8 cellular contexts compared by ENCODE assay signal in the genomic region with DNA sequence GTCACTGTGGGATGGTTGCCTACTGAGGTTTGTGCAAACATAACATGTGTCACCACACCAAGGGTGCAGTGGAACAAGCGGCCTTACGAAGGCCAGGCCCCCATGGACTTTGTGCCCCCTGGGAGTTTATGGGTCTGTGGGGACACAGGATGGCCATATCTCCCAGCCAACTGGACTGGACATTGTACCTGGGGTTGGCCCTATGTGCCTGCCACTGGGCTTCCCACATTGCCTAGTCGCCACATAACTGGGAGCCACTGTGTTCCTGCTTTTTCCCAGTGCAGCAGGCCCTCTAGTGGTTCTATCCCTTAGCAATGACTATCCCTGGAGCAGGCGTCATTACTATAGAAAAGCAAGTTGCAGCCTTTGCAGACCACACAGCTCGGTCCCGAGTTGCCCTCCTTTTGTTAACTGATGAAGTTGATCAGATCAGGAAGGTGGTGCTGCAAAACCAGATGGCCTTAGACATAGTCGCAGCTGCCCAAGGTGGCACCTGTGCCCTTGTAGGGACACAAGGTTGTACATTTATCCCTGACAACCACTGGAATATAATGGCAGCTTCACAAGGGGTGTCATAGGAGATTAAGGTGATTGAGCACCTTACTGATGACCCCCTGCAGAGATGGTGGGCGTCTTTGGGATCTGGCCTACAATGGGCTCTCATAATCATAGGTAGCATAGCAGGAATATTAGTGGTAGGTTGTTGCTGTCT. TPM values are rescaled to one million over a fixed set of nuclear protein-coding genes. Genes with fewer than 3 reads are reported as not detected.
DNase-seq lines count a peak whose midpoint lies in the region; ATAC-seq, FAIRE-seq and TF ChIP-seq lines count a peak whose summit lies in the region.

No MANE protein-coding gene starts in this region.

- DNase-seq in AG10803 (ENCODE audit: low read depth) (peak; percentile 12), H7 (peak; percentile 72), UCSD-AML1 (lab: John Stamatoyannopoulos, UW; ENCODE audit: unreplicated experiment) (peak; percentile 62), kidney (no peak), middle frontal gyrus (ENCODE audit: extremely low spot score, low spot score) (no peak)
- no peak for DNase-seq in stimulated activated CD4-positive, alpha-beta T cell treated with anti-CD3 and anti-CD28 coated beads, Interleukin-2, amount 100 ng/mL, for 24 hours

- peaks cover 0 to 4% of the 10 kb centered on the region in 2 donors for H3K4me1 ChIP-seq in kidney (ENCODE audit: control insufficient read depth in 1 of 2, insufficient read depth in 1 of 2, low read depth in 1 of 2, low read length in 2 of 2)

- H3K9me3 ChIP-seq in kidney (ENCODE audit: control insufficient read depth in 1 of 2, low read length in 2 of 2) = no peaks in the 10 kb centered on the region

- H3K4me3 ChIP-seq in AG10803 (ENCODE audit: low read length) = no peak overlapping the region
- H3K4me3 ChIP-seq in H7 (ENCODE audit: insufficient read depth, low read depth, low read length) = no peak overlapping the region
- no peak overlapping the region for H3K4me3 ChIP-seq in kidney (ENCODE audit: low read length in 2 of 2)

- no peak overlapping the region for H3K9ac ChIP-seq in kidney (ENCODE audit: low read length in 2 of 2)

- no peaks in the 10 kb centered on the region for H3K36me3 ChIP-seq in H7 (replicated peaks; ENCODE audit: control insufficient read depth, insufficient read depth, low read length)
- H3K36me3 ChIP-seq in kidney (ENCODE audit: control insufficient read depth in 1 of 2, insufficient read depth in 2 of 2, low read length in 2 of 2) = no peaks in the 10 kb centered on the region

- FAIRE-seq in kidney (lab: Jason Lieb, UNC) = no peak

- no peaks in the 10 kb centered on the region for H3K27me3 ChIP-seq in H7 (ENCODE audit: control insufficient read depth, insufficient read depth, low read length)

- intact Hi-C loops in kidney (cut with DNase I) = loop anchor here (10.0 kb wide), 2 partner anchors 192 to 282 kb away; partner anchors contain the start of gene TEP1

- ATAC-seq in GM19455 (IDR thresholded peaks at IDR 0.05; ENCODE audit: unreplicated experiment) = no peak
- ATAC-seq in HG03039 (IDR thresholded peaks at IDR 0.05; ENCODE audit: unreplicated experiment) = no peak

- no peak overlapping the region for H3K27ac ChIP-seq in kidney (ENCODE audit: low read depth in 2 of 2, low read length in 2 of 2)

- TF ChIP-seq CTCF in AG10803 (conservative IDR thresholded peaks at IDR 0.05; ENCODE audit: low read length) (peak; percentile 54), kidney (IDR thresholded peaks at IDR 0.05; ENCODE audit: borderline replicate concordance, extremely low read depth, insufficient read depth) (peak; percentile 66)

RNA-seq across cellular contexts. Expression of gene RNASE12, which starts 15.2 kb away (rescaled TPM):
- total RNA-seq in H7 (2014; rRNA removed; shearing (Covaris generic)) = not detected in 2 replicates
- total RNA-seq in kidney = not detected
- not detected for polyA plus RNA-seq in kidney (ENCODE audit: insufficient read depth, low read depth, low replicate concordance)

RNA-seq across cellular contexts. Expression of gene RNASE11, which starts 18.5 kb away (rescaled TPM):
- total RNA-seq in H7 (2014; rRNA removed; shearing (Covaris generic)) = not detected in 2 replicates
- not detected for total RNA-seq in kidney
- polyA plus RNA-seq in kidney (ENCODE audit: insufficient read depth, low read depth, low replicate concordance) = not detected

RNA-seq across cellular contexts. Expression of gene OR6S1, which starts 35.1 kb away (rescaled TPM):
- not detected in 2 replicates for total RNA-seq in H7 (2014; rRNA removed; shearing (Covaris generic))
- total RNA-seq in kidney = not detected
- not detected for polyA plus RNA-seq in kidney (ENCODE audit: insufficient read depth, low read depth, low replicate concordance)

RNA-seq across cellular contexts. Expression of gene RNASE9, which starts 45.5 kb away (rescaled TPM):
- not detected in 2 replicates for total RNA-seq in H7 (2014; rRNA removed; shearing (Covaris generic))
- total RNA-seq in kidney = not detected
- polyA plus RNA-seq in kidney (ENCODE audit: insufficient read depth, low read depth, low replicate concordance) = not detected

Comparison
In these comparisons a context has a peak if more than half of its experiments do, and no peak if none do; other contexts are left out.
1. DNase-seq: peak in AG10803 (single experiment), H7 (single experiment) and UCSD-AML1 (single experiment); none in kidney (single experiment), middle frontal gyrus (single experiment) and stimulated activated CD4-positive, alpha-beta T cell treated with anti-CD3 and anti-CD28 coated beads, Interleukin-2, amount 100 ng/mL, for 24 hours (0 of 2).